12 cellular contexts compared by ENCODE assay signal in the genomic region with DNA sequence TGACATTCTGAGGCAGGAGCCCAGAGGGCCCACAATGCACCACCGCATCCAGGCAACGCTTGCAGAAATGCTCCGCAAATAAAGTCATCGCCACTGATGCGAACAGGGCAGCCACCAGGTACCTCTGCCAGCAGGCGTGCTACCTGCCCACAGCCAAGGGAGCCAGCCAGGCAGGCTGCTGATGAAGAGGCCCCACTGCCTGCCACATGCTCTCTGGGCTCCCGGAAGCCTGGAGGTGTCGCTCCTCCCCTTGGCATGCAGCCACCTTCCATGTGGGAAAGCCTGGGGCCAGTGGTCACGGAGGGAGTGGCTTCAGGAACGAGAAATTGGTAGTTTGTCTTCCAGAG. TPM values are rescaled to one million over a fixed set of nuclear protein-coding genes. Genes with fewer than 3 reads are reported as not detected.
A peak's percentile ranks its signal among the peaks of the same experiment; 100 is the strongest.
DNase-seq lines count a peak whose midpoint lies in the region; ATAC-seq, FAIRE-seq and TF ChIP-seq lines count a peak whose summit lies in the region.
"Had no signal": no experiment of that assay in that cellular context is flagged by ENCODE, and none has a peak within 500 bp of the region (broad histone marks: within the 10 kb centered on the region; RNA-seq: fewer than 3 reads in every experiment).

No MANE protein-coding gene starts in this region.

- in situ Hi-C loops in IMR-90 (cut with MboI; ENCODE audit: low sequenced_read_pairs) = no loop called here

- TF ChIP-seq CTCF in D721Med (IDR thresholded peaks at IDR 0.05; ENCODE audit: insufficient read depth, missing control alignments) (no peak), IMR-90 (conservative IDR thresholded peaks at IDR 0.05; ENCODE audit: low read depth, low read length) (no peak), RWPE1 (conservative IDR thresholded peaks at IDR 0.05; ENCODE audit: low read depth) (no peak)

- no peak overlapping the region for H2AK5ac ChIP-seq in IMR-90 (ENCODE audit: low read depth, low read length)

- DNase-seq in D721Med (ENCODE audit: insufficient read length, low spot score) (peak; percentile 10), IMR-90 (peak; percentile 42), RWPE1 (ENCODE audit: low spot score) (peak; percentile 61), kidney tubule cell (ENCODE audit: low spot score) (peak; percentile 97)
- DNase-seq in stimulated activated CD4-positive, alpha-beta T cell treated with anti-CD3 and anti-CD28 coated beads, Interleukin-2, amount 100 ng/mL, for 24 hours = no peak
- DNase-seq: stimulated activated naive CD4-positive, alpha-beta T cell; WERI-Rb-1 had no signal

- H3K18ac ChIP-seq in IMR-90 (ENCODE audit: low read depth, low read length) = no peak overlapping the region

- H3K4me1 ChIP-seq in IMR-90 (ENCODE audit: control insufficient read depth, insufficient read depth, low read length) = peaks cover 3% of the 10 kb centered on the region; the same call in 1 of the 2 replicates

- H3K27ac ChIP-seq in IMR-90 (ENCODE audit: insufficient read depth, low read length) (no peak overlapping the region), RWPE1 (0 out of 2 replicates have a peak overlapping the region, but pooled peaks have one; percentile 4)
- H3K27ac ChIP-seq: WERI-Rb-1 had no signal

- TF ChIP-seq RAD21 in IMR-90 (IDR thresholded peaks at IDR 0.05; ENCODE audit: low read length) = no peak

- no peak overlapping the region for H4K5ac ChIP-seq in IMR-90 (ENCODE audit: low read depth, low read length)

- CTCF ChIA-PET in IMR-90 (lab: Yijun Ruan, JAX) (no interaction called here), RWPE1 (lab: Yijun Ruan, JAX) (no interaction called here)

- dilution Hi-C loops in IMR-90 (cut with HindIII; ENCODE audit: low sequenced_read_pairs, unreplicated experiment) = loop anchor here (10.0 kb wide), 1 partner anchor 116 kb away; no protein-coding TSS in a partner anchor

- 72% methylated on average over 6 of the region's 10 CpGs; no CpG with 5 or more reads in 1 of the 2 experiments for WGBS in IMR-90 (ENCODE audit: extremely low coverage in 2 of 2, insufficient read length in 1 of 2), 2 experiments

- TF ChIP-seq POLR2A in IMR-90 (IDR thresholded peaks at IDR 0.05; ENCODE audit: low read depth, low read length) = no peak

- no peak overlapping the region for H2BK120ac ChIP-seq in IMR-90 (ENCODE audit: low read depth, low read length)

- no peaks in the 10 kb centered on the region for H4K20me1 ChIP-seq in IMR-90 (ENCODE audit: insufficient read depth, low read length)

- POLR2A ChIA-PET in IMR-90 (lab: Charles Lee; ENCODE audit: unreplicated experiment) = no interaction called here
- POLR2A ChIA-PET in RWPE1 (lab: Yijun Ruan, JAX; ENCODE audit: low non-redundant PET) = interaction anchor here (0.5 kb wide), 1 partner anchor 81 kb away, joined by 3 read pairs; no protein-coding TSS in a partner anchor

- H3K56ac ChIP-seq in IMR-90 (ENCODE audit: extremely low read depth, insufficient read depth, low read length) = no peak overlapping the region

- no peak overlapping the region for H2AK9ac ChIP-seq in IMR-90 (replicated peaks; ENCODE audit: low read depth, low read length, poor library complexity)

- no peak for ATAC-seq in IMR-90 (ENCODE audit: low read depth)
- no peak for ATAC-seq in HG03175 (IDR thresholded peaks at IDR 0.05; ENCODE audit: unreplicated experiment)
- no peak for ATAC-seq in HG02981 (IDR thresholded peaks at IDR 0.05; ENCODE audit: unreplicated experiment)
- no peak for ATAC-seq in GM19463 (IDR thresholded peaks at IDR 0.05; ENCODE audit: unreplicated experiment)
- ATAC-seq: activated naive CD4-positive, alpha-beta T cell treated with anti-CD3 and anti-CD28 coated beads, Interleukin-2, amount 50 U/mL, for 72 hours had no signal

- no peaks in the 10 kb centered on the region for H3K9me3 ChIP-seq in IMR-90 (ENCODE audit: control insufficient read depth, insufficient read depth, low read length)

- H3K9me1 ChIP-seq in IMR-90 (ENCODE audit: insufficient read depth, low read length) = no peaks in the 10 kb centered on the region

- H3K27me3 ChIP-seq in IMR-90 (ENCODE audit: control insufficient read depth, insufficient read depth, low read length) = peaks cover 8% of the 10 kb centered on the region

- H4K8ac ChIP-seq in IMR-90 (ENCODE audit: low read depth in 2 of 2, low read length in 2 of 2) = no peak overlapping the region

- H3K4ac ChIP-seq in IMR-90 (ENCODE audit: low read depth, low read length) = no peak overlapping the region

- H3K4me2 ChIP-seq in IMR-90 (ENCODE audit: low read depth, low read length) = no peak overlapping the region

- BruUV-seq in IMR-90 (replicated peaks; lab: Mats Ljungman, UMichigan) = no TSS peak

- no peaks in the 10 kb centered on the region for H3K36me3 ChIP-seq in IMR-90 (ENCODE audit: control insufficient read depth, insufficient read depth, low read length)
- H3K36me3 ChIP-seq: WERI-Rb-1 had no signal

- no peak overlapping the region for H3K14ac ChIP-seq in IMR-90 (replicated peaks; ENCODE audit: low read depth, low read length)

- no peak overlapping the region for H2BK20ac ChIP-seq in IMR-90 (ENCODE audit: low read depth, low read length)

- FAIRE-seq in D721Med (lab: Jason Lieb, UNC) = no peak

- H3K79me1 ChIP-seq in IMR-90 (ENCODE audit: low read depth in 1 of 2, low read length in 2 of 2) = no peaks in the 10 kb centered on the region

- peak overlapping the region; percentile 58 for H2AFZ ChIP-seq in IMR-90 (replicated peaks; ENCODE audit: low read length, poor library complexity)

- no peak overlapping the region for H2BK15ac ChIP-seq in IMR-90 (ENCODE audit: low read depth, low read length)

- no peak overlapping the region for H3K4me3 ChIP-seq in IMR-90 (ENCODE audit: insufficient read depth, low read depth, low read length)

- no peak overlapping the region for H3K9ac ChIP-seq in IMR-90 (ENCODE audit: low read depth, low read length)

- no peak overlapping the region for H2BK5ac ChIP-seq in IMR-90 (ENCODE audit: low read depth, low read length, poor library complexity, severe bottlenecking)

- intact Hi-C loops in IMR-90 (cut with micrococcal nuclease) = no loop called here

- H3K23ac ChIP-seq in IMR-90 (ENCODE audit: low read depth, low read length) = no peak overlapping the region

- H4K91ac ChIP-seq in IMR-90 (ENCODE audit: insufficient read depth, low read depth, low read length) = no peak overlapping the region

TF ChIP-seq in IMR-90, 13 proteins besides CTCF, POLR2A, EP300 and RAD21:
- TF ChIP-seq RFX5 (IDR thresholded peaks at IDR 0.05; ENCODE audit: low read depth, low read length) (no peak), NFE2L2 (IDR thresholded peaks at IDR 0.05; ENCODE audit: low read depth, low read length) (no peak), MAZ (IDR thresholded peaks at IDR 0.05; ENCODE audit: borderline replicate concordance, low read depth, low read length) (no peak), SMC3 (IDR thresholded peaks at IDR 0.05; ENCODE audit: low read depth, low read length) (no peak), MXI1 (IDR thresholded peaks at IDR 0.05; ENCODE audit: borderline replicate concordance, low read depth, low read length) (no peak), FOS (IDR thresholded peaks at IDR 0.05; ENCODE audit: low read depth, low read length) (no peak), RCOR1 (IDR thresholded peaks at IDR 0.05; ENCODE audit: insufficient replicate concordance, low read length) (no peak)
- TF ChIP-seq, protein P1, sequence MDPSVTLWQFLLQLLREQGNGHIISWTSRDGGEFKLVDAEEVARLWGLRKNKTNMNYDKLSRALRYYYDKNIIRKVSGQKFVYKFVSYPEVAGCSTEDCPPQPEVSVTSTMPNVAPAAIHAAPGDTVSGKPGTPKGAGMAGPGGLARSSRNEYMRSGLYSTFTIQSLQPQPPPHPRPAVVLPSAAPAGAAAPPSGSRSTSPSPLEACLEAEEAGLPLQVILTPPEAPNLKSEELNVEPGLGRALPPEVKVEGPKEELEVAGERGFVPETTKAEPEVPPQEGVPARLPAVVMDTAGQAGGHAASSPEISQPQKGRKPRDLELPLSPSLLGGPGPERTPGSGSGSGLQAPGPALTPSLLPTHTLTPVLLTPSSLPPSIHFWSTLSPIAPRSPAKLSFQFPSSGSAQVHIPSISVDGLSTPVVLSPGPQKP (IDR thresholded peaks at IDR 0.05; ENCODE audit: borderline replicate concordance, low read depth, low read length) = no peak

RNA-seq across cellular contexts. Expression of a gene that starts 14.7 kb away (rescaled TPM):
- total RNA-seq in IMR-90 (2012; rRNA removed) = under 0.01 TPM in 2 replicates
- polyA plus RNA-seq in IMR-90 (2012; rRNA removed) = 0.10 and 0.19 TPM in 2 replicates
- polyA plus RNA-seq in IMR-90 (2012; cell fraction: cytosol; rRNA removed) = 0.15 and 0.43 TPM in 2 replicates
- polyA plus RNA-seq in IMR-90 (2012; cell fraction: nucleus; rRNA removed; ENCODE audit: low replicate concordance) = 1.9 and 3.3 TPM in 2 replicates
- total RNA-seq: NCI-H460 had no signal

RNA-seq across cellular contexts. Expression of a gene that starts 29.6 kb away (rescaled TPM):
- total RNA-seq in IMR-90 (2012; rRNA removed) = 17.7 and 19.7 TPM in 2 replicates
- polyA plus RNA-seq in IMR-90 (2012; rRNA removed) = 18.6 and 21.4 TPM in 2 replicates
- polyA plus RNA-seq in IMR-90 (2012; cell fraction: cytosol; rRNA removed) = 17.8 and 18.2 TPM in 2 replicates
- 9.9 and 13.1 TPM in 2 replicates for polyA plus RNA-seq in IMR-90 (2012; cell fraction: nucleus; rRNA removed; ENCODE audit: low replicate concordance)

Comparison
In these comparisons a context has a peak if more than half of its experiments do, and no peak if none do; other contexts are left out.
1. DNase-seq: peak in D721Med (single experiment), IMR-90 (single experiment), RWPE1 (single experiment) and kidney tubule cell (single experiment); none in stimulated activated CD4-positive, alpha-beta T cell treated with anti-CD3 and anti-CD28 coated beads, Interleukin-2, amount 100 ng/mL, for 24 hours (0 of 2).